In the genomic region with DNA sequence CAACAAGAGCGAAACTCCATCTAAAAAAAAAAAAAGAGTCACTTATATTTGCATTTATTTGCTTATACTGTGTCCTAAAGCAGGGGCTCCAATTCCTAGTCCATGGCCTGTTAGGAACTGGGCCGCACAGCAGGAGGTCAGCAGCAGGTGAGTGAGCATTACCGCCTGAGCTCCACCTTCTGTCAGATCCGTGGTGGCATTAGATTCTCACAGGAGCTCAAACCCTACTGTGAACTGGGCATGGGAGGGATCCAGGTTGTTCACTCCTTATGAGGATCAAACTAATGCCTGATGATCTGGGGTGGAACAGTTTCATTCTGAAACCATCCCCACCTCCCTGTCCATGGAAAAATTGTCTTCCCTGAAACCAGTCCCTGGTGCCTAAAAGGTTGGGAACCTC, we compare ENCODE assay signal across 1 cellular context.
TF ChIP-seq lines count a peak whose summit lies in the region.

No MANE protein-coding gene starts in this region.

TF ChIP-seq in SK-N-SH, 30 proteins besides CTCF, POLR2A, EP300 and RAD21:
- TF ChIP-seq, protein P1, sequence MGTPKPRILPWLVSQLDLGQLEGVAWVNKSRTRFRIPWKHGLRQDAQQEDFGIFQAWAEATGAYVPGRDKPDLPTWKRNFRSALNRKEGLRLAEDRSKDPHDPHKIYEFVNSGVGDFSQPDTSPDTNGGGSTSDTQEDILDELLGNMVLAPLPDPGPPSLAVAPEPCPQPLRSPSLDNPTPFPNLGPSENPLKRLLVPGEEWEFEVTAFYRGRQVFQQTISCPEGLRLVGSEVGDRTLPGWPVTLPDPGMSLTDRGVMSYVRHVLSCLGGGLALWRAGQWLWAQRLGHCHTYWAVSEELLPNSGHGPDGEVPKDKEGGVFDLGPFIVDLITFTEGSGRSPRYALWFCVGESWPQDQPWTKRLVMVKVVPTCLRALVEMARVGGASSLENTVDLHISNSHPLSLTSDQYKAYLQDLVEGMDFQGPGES (IDR thresholded peaks at IDR 0.05; ENCODE audit: low read depth, low read length): no peak
- TF ChIP-seq MEF2A (IDR thresholded peaks at IDR 0.05; ENCODE audit: borderline replicate concordance, low read depth): no peak
- TF ChIP-seq USF1 (IDR thresholded peaks at IDR 0.05; ENCODE audit: borderline replicate concordance, low read depth): no peak
